11 cellular contexts compared by ENCODE assay signal in genomic region chr3:63067999-63068645, GRCh38.
DNase-seq lines count a peak whose midpoint lies in the region; ATAC-seq, FAIRE-seq and TF ChIP-seq lines count a peak whose summit lies in the region.
"Had no signal": no experiment of that assay in that cellular context is flagged by ENCODE, and none has a peak within 500 bp of the region (broad histone marks: within the 10 kb centered on the region; RNA-seq: fewer than 3 reads in every experiment).

No MANE protein-coding gene starts in this region.

- intact Hi-C loops in adrenal gland (cut with DNase I): no loop called here

- H3K9me3 ChIP-seq in adrenal gland (replicated peaks in 1 of 3) (no peaks in the 10 kb centered on the region), keratinocyte (ENCODE audit: control insufficient read depth, low read depth, low read length) (no peaks in the 10 kb centered on the region)

- TF ChIP-seq RAD21 in Ishikawa (IDR thresholded peaks at IDR 0.05; ENCODE audit: low read depth): no peak

- H3K4me1 ChIP-seq in adrenal gland (replicated peaks in 1 of 2) (no peaks in the 10 kb centered on the region), keratinocyte (ENCODE audit: control insufficient read depth, extremely low read depth, insufficient read depth, low read length) (no peaks in the 10 kb centered on the region)

- H3K27ac ChIP-seq in adrenal gland: no peak overlapping the region
- no peak overlapping the region for H3K27ac ChIP-seq in keratinocyte (ENCODE audit: control insufficient read depth, insufficient read depth, low read length)

- no peaks in the 10 kb centered on the region for H4K20me1 ChIP-seq in keratinocyte (ENCODE audit: control insufficient read depth, extremely low read depth, insufficient read depth, low read length)

- no peaks in the 10 kb centered on the region for H3K9me1 ChIP-seq in keratinocyte (ENCODE audit: control insufficient read depth, extremely low read depth, insufficient read depth, low read length)

- H3K36me3 ChIP-seq in adrenal gland (replicated peaks in 1 of 2) (no peaks in the 10 kb centered on the region), keratinocyte (ENCODE audit: control insufficient read depth in 2 of 2, extremely low read depth in 1 of 2, insufficient read depth in 2 of 2, low read length in 2 of 2) (no peaks in the 10 kb centered on the region)

- no peak overlapping the region for H3K4me2 ChIP-seq in keratinocyte (ENCODE audit: control insufficient read depth, extremely low read depth, insufficient read depth, low read depth, low read length)

- TF ChIP-seq CTCF in adrenal gland (IDR thresholded peaks at IDR 0.05): no peak
- no peak for TF ChIP-seq CTCF in keratinocyte (optimal IDR thresholded peaks at IDR 0.05 in 1 of 3, IDR thresholded peaks at IDR 0.05 in 1 of 3, conservative IDR thresholded peaks at IDR 0.05 in 1 of 3; ENCODE audit: extremely low read depth in 1 of 3, insufficient read depth in 2 of 3, low read length in 3 of 3)

- dilution Hi-C loops in keratinocyte (cut with MboI; ENCODE audit: extremely low pct_ligation_motif_present, low sequenced_read_pairs): no loop called here

- ATAC-seq in GM18502 (IDR thresholded peaks at IDR 0.05; ENCODE audit: poor library complexity, unreplicated experiment): no peak
- ATAC-seq in stimulated activated naive CD8-positive, alpha-beta T cell treated with anti-CD3 and anti-CD28 coated beads, Interleukin-15, Interleukin-2, amounts not matched to agents 100 U/mL and 50 U/mL, for 24 hours: no peak
- ATAC-seq in GM19328 (IDR thresholded peaks at IDR 0.05; ENCODE audit: unreplicated experiment): no peak
- ATAC-seq: naive thymus-derived CD4-positive, alpha-beta T cell; Panc1 had no signal

- H3K79me2 ChIP-seq in keratinocyte (ENCODE audit: control insufficient read depth, insufficient read depth, low read length): no peaks in the 10 kb centered on the region

- WGBS in adrenal gland, 4 donors: 32 to 41% (median 35%) methylated on average over 3 of the region's 3 CpGs

- no peak overlapping the region for H3K4me3 ChIP-seq in adrenal gland
- no peak overlapping the region for H3K4me3 ChIP-seq in keratinocyte (ENCODE audit: control insufficient read depth in 2 of 3, extremely low read depth in 1 of 3, insufficient read depth in 2 of 3, low read depth in 1 of 3, low read length in 3 of 3)

- H2AFZ ChIP-seq in keratinocyte (ENCODE audit: control insufficient read depth, low read length): no peak overlapping the region

- peak; percentile 69 for FAIRE-seq in keratinocyte (lab: Jason Lieb, UNC)

- no peak for TF ChIP-seq EP300 in Ishikawa (IDR thresholded peaks at IDR 0.05; ENCODE audit: borderline replicate concordance)

- no peak for TF ChIP-seq POLR2A in adrenal gland (IDR thresholded peaks at IDR 0.05)

- peak; percentile 39 for DNase-seq in Daoy (ENCODE audit: low read depth)
- DNase-seq in adrenal gland: peak in 4 of 7 donors; percentile 8 to 30 (median 17)
- DNase-seq in keratinocyte (ENCODE audit: low read depth, low spot score): peak; percentile 7
- DNase-seq in stimulated activated naive CD8-positive, alpha-beta T cell treated with anti-CD3 and anti-CD28 coated beads, Interleukin-15, Interleukin-2, amounts not matched to agents 100 U/mL and 50 U/mL, for 24 hours: no peak
- no peak for DNase-seq in activated T-cell treated with anti-CD3 and anti-CD28 coated beads for 4 hours
- DNase-seq: amniotic stem cell had no signal

- H3K27me3 ChIP-seq in adrenal gland (no peaks in the 10 kb centered on the region), keratinocyte (ENCODE audit: control insufficient read depth, extremely low read depth, insufficient read depth, low read length) (no peaks in the 10 kb centered on the region)

- no peak overlapping the region for H3K9ac ChIP-seq in keratinocyte (ENCODE audit: control insufficient read depth, extremely low read depth, insufficient read depth, low read length)

TF ChIP-seq in Ishikawa, 13 proteins besides CTCF, POLR2A, EP300 and RAD21:
- TF ChIP-seq REST (IDR thresholded peaks at IDR 0.05; ENCODE audit: low read depth): peak; percentile 88
- TF ChIP-seq USF1 (IDR thresholded peaks at IDR 0.05): no peak
- TF ChIP-seq TAF1 (IDR thresholded peaks at IDR 0.05; ENCODE audit: low read depth): no peak
- TF ChIP-seq CREB1 (IDR thresholded peaks at IDR 0.05; ENCODE audit: low read depth): no peak
- TF ChIP-seq EGR1 (IDR thresholded peaks at IDR 0.05): no peak

Comparison
In these comparisons a context has a peak if more than half of its experiments do, and no peak if none do; other contexts are left out.
1. DNase-seq: peak in Daoy (single experiment), adrenal gland (4 of 7) and keratinocyte (single experiment); none in stimulated activated naive CD8-positive, alpha-beta T cell treated with anti-CD3 and anti-CD28 coated beads, Interleukin-15, Interleukin-2, amounts not matched to agents 100 U/mL and 50 U/mL, for 24 hours (single experiment) and activated T-cell treated with anti-CD3 and anti-CD28 coated beads for 4 hours (single experiment).